In the genomic region with DNA sequence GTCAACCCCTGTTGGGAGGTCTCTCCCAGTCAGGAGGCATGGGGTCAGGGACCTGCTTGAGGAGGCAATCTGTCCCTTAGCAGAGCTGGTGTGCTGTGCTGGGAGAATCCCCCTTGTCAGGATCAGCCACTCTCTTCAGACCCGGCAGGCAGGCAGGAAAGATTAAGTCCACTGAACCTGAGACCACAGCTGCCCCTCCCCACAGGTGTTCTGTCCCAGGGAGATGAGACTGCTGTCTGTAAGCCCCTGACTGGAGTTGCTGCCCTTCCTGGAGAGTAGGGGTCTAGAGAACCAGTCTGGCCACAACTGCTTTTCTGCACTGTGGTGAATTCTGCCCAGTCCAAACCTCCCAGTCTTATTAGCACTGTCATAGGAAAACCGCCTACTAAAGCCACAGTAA, we compare ENCODE assay signal across 1 cellular context.
TF ChIP-seq lines count a peak whose summit lies in the region.

No MANE protein-coding gene starts in this region.

TF ChIP-seq in WTC11, 78 proteins besides CTCF, POLR2A, EP300 and RAD21:
- no peak for TF ChIP-seq JUN (CRISPR knock-in tag; IDR thresholded peaks at IDR 0.05)
- TF ChIP-seq JAZF1 (CRISPR knock-in tag; IDR thresholded peaks at IDR 0.05) = no peak
- no peak for TF ChIP-seq TEAD4 (CRISPR knock-in tag; IDR thresholded peaks at IDR 0.05)
